ENCODE assay signal across 10 cellular contexts in genomic region chr11:6602096-6602940, GRCh38. TPM values are rescaled to one million over a fixed set of nuclear protein-coding genes. Genes with fewer than 3 reads are reported as not detected.
DNase-seq lines count a peak whose midpoint lies in the region; ATAC-seq and TF ChIP-seq lines count a peak whose summit lies in the region.
"Had no signal": no experiment of that assay in that cellular context is flagged by ENCODE, and none has a peak within 500 bp of the region (broad histone marks: within the 10 kb centered on the region; RNA-seq: fewer than 3 reads in every experiment).

No MANE protein-coding gene starts in this region.

- H3K27me3 ChIP-seq in CD4-positive, CD25-positive, alpha-beta regulatory T cell (ENCODE audit: control insufficient read depth, insufficient read depth, low read length): no peaks in the 10 kb centered on the region
- H3K27me3 ChIP-seq in osteoblast (ENCODE audit: insufficient read depth, low read length): no peaks in the 10 kb centered on the region

- peak overlapping the region; percentile 78 for H2AFZ ChIP-seq in osteoblast (ENCODE audit: low read length)

- H3K9me3 ChIP-seq in CD4-positive, CD25-positive, alpha-beta regulatory T cell (ENCODE audit: control insufficient read depth in 2 of 2, low read length in 2 of 2): no peaks in the 10 kb centered on the region
- no peaks in the 10 kb centered on the region for H3K9me3 ChIP-seq in osteoblast (ENCODE audit: low read depth, low read length)

- DNase-seq in CD4-positive, CD25-positive, alpha-beta regulatory T cell: no peak
- DNase-seq in NB4 (ENCODE audit: low read depth): no peak
- DNase-seq in epithelial cell of proximal tubule (ENCODE audit: low read depth): no peak
- peak; percentile 89 for DNase-seq in osteoblast (ENCODE audit: insufficient read length, low spot score, missing footprints)
- no peak for DNase-seq in NCI-H446 (lab: John Stamatoyannopoulos, UW)
- no peak for DNase-seq in NCI-H2107 (lab: John Stamatoyannopoulos, UW)
- no peak for DNase-seq in dermis blood vessel endothelial cell
- DNase-seq: activated gamma-delta T cell treated with Interleukin-2 at 50 U/mL for 16 hours, NCI-H1417 had no signal

- no peak for TF ChIP-seq POLR2A in NB4 (IDR thresholded peaks at IDR 0.05; ENCODE audit: extremely low read depth, insufficient read length)

- H4K20me1 ChIP-seq in osteoblast (ENCODE audit: insufficient read depth, low read length): peaks cover 23% of the 10 kb centered on the region

- H3K36me3 Mint-ChIP-seq in CD4-positive, CD25-positive, alpha-beta regulatory T cell: peaks cover 21% of the 10 kb centered on the region

- H3K4me1 Mint-ChIP-seq in CD4-positive, CD25-positive, alpha-beta regulatory T cell: peaks cover 15 to 38% (median 18%) of the 10 kb centered on the region in 4 donors

- ATAC-seq in CD4-positive, CD25-positive, alpha-beta regulatory T cell (ENCODE audit: low read depth in 2 of 2): no peak
- no peak for ATAC-seq in GM19324 (IDR thresholded peaks at IDR 0.05; ENCODE audit: low FRiP score, unreplicated experiment)

- H3K4me2 ChIP-seq in osteoblast (ENCODE audit: insufficient read depth, low read length): peak overlapping the region; percentile 89

- peaks cover 89% of the 10 kb centered on the region for H3K79me2 ChIP-seq in osteoblast (ENCODE audit: insufficient read depth, low read length)

- no peak overlapping the region for H3K4me3 Mint-ChIP-seq in CD4-positive, CD25-positive, alpha-beta regulatory T cell

- H3K36me3 ChIP-seq in CD4-positive, CD25-positive, alpha-beta regulatory T cell (ENCODE audit: control insufficient read depth, insufficient read depth, low read length): peaks cover 39% of the 10 kb centered on the region
- peaks cover 47% of the 10 kb centered on the region for H3K36me3 ChIP-seq in osteoblast (ENCODE audit: insufficient read depth, low read length)

- H3K27ac ChIP-seq in CD4-positive, CD25-positive, alpha-beta regulatory T cell (ENCODE audit: insufficient read depth, low read length, poor library complexity, severe bottlenecking): peak overlapping the region; percentile 73
- peak overlapping the region; percentile 45 for H3K27ac ChIP-seq in osteoblast (ENCODE audit: low read depth, low read length)

- no peaks in the 10 kb centered on the region for H3K27me3 Mint-ChIP-seq in CD4-positive, CD25-positive, alpha-beta regulatory T cell

- peak overlapping the region in 1 of 3 donors; percentile 82 for H3K27ac Mint-ChIP-seq in CD4-positive, CD25-positive, alpha-beta regulatory T cell

- H3K9me3 Mint-ChIP-seq in CD4-positive, CD25-positive, alpha-beta regulatory T cell: no peaks in the 10 kb centered on the region

- peak overlapping the region; percentile 91 for H3K4me3 ChIP-seq in CD4-positive, CD25-positive, alpha-beta regulatory T cell (ENCODE audit: low read depth, low read length)
- H3K4me3 ChIP-seq in NB4 (ENCODE audit: low read depth, low read length) (peak overlapping the region; percentile 100), epithelial cell of proximal tubule (ENCODE audit: low read depth, low read length) (peak overlapping the region; percentile 90), osteoblast (ENCODE audit: insufficient read depth, low read length) (peak overlapping the region; percentile 96)

- no peak for TF ChIP-seq CTCF in NB4 (IDR thresholded peaks at IDR 0.05; ENCODE audit: low read depth, low read length)
- peak; percentile 9 for TF ChIP-seq CTCF in epithelial cell of proximal tubule (conservative IDR thresholded peaks at IDR 0.05; ENCODE audit: low read depth, low read length)
- peak; percentile 9 for TF ChIP-seq CTCF in osteoblast (IDR thresholded peaks at IDR 0.05; ENCODE audit: extremely low read depth, low read depth, low read length)

- H3K4me1 ChIP-seq in CD4-positive, CD25-positive, alpha-beta regulatory T cell (ENCODE audit: control insufficient read depth, insufficient read depth, low read length, poor library complexity, severe bottlenecking): peaks cover 55% of the 10 kb centered on the region
- H3K4me1 ChIP-seq in osteoblast (ENCODE audit: insufficient read depth, low read length): peaks cover 38% of the 10 kb centered on the region

RNA-seq across cellular contexts. Expression of gene RRP8, which starts 1.1 kb away (rescaled TPM):
- 21.0 TPM for total RNA-seq in CD4-positive, CD25-positive, alpha-beta regulatory T cell
- 10 to 100 TPM; 22.5 to 30.9 (median 25.7) TPM for polyA plus RNA-seq in CD4-positive, CD25-positive, alpha-beta regulatory T cell
- 6.7 and 20.5 TPM in 2 replicates for total RNA-seq in epithelial cell of proximal tubule
- total RNA-seq in osteoblast: 7.2 and 10.6 TPM in 2 replicates
- 15.1 and 16.0 TPM in 2 replicates for total RNA-seq in dermis blood vessel endothelial cell

RNA-seq across cellular contexts. Expression of gene ILK, which starts 1.3 kb away (rescaled TPM):
- 62.9 TPM for total RNA-seq in CD4-positive, CD25-positive, alpha-beta regulatory T cell
- 100 to 1,000 TPM in 2 of 4 donors, 10 to 100 TPM in 2; 92.8 to 141 (median 115) TPM for polyA plus RNA-seq in CD4-positive, CD25-positive, alpha-beta regulatory T cell
- total RNA-seq in epithelial cell of proximal tubule (118 and 184 TPM in 2 replicates), osteoblast (151 and 176 TPM in 2 replicates), dermis blood vessel endothelial cell (163 and 202 TPM in 2 replicates)

RNA-seq across cellular contexts. Expression of gene TAF10, which starts 9.7 kb away (rescaled TPM):
- 125 TPM for total RNA-seq in CD4-positive, CD25-positive, alpha-beta regulatory T cell
- 100 to 1,000 TPM; 254 to 386 (median 265) TPM for polyA plus RNA-seq in CD4-positive, CD25-positive, alpha-beta regulatory T cell
- total RNA-seq in epithelial cell of proximal tubule: 108 and 205 TPM in 2 replicates
- 23.5 and 28.0 TPM in 2 replicates for total RNA-seq in osteoblast
- total RNA-seq in dermis blood vessel endothelial cell: 27.5 and 34.2 TPM in 2 replicates

RNA-seq across cellular contexts. Expression of gene TPP1, which starts 16.9 kb away (rescaled TPM):
- total RNA-seq in CD4-positive, CD25-positive, alpha-beta regulatory T cell: 100 TPM
- polyA plus RNA-seq in CD4-positive, CD25-positive, alpha-beta regulatory T cell: 100 to 1,000 TPM; 135 to 165 (median 137) TPM
- total RNA-seq in epithelial cell of proximal tubule (7.4 and 15.4 TPM in 2 replicates), osteoblast (120 and 127 TPM in 2 replicates), dermis blood vessel endothelial cell (137 and 197 TPM in 2 replicates)

RNA-seq across cellular contexts. Expression of gene DCHS1, which starts 53.3 kb away (rescaled TPM):
- total RNA-seq in CD4-positive, CD25-positive, alpha-beta regulatory T cell: 2.4 TPM
- polyA plus RNA-seq in CD4-positive, CD25-positive, alpha-beta regulatory T cell: 1 to 10 TPM in 2 of 4 donors, under 1 TPM in 2; 0.49 to 1.6 (median 1.0) TPM
- total RNA-seq in epithelial cell of proximal tubule (1.2 and 1.8 TPM in 2 replicates), osteoblast (0.59 and 1.1 TPM in 2 replicates), dermis blood vessel endothelial cell (61.8 and 81.7 TPM in 2 replicates)
